Comparison of ENCODE assay signal across 1 cellular context in genomic region chr10:126234630-126235029, GRCh38.
A peak's percentile ranks its signal among the peaks of the same experiment; 100 is the strongest.
TF ChIP-seq lines count a peak whose summit lies in the region.

No MANE protein-coding gene starts in this region.

TF ChIP-seq in HEK293, 187 proteins besides CTCF, POLR2A, EP300 and RAD21:
- TF ChIP-seq ZNF449 (tag by site-specific recombination; IDR thresholded peaks at IDR 0.05) (peak; percentile 93), ZNF701 (tag by site-specific recombination; IDR thresholded peaks at IDR 0.05) (no peak)
